ENCODE assay signal across 10 cellular contexts in the genomic region with DNA sequence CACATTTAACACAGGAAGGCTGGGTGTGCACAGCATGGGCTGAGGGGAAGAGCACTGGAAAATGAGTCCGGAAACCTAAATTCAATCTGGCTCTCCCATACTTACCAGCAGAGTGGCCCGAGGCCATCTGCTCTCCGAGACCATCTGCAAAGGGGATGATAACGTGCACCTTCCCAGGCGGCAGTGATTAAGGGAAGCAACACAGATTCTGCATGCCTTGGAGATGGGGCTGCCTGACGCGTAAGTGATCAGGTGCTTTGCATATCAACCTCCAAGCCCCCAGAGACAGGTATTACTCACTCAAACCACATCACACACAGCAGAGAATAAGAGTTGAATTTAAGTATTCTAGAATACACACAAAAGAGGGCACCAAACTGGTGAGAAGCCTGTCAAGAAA. TPM values are rescaled to one million over a fixed set of nuclear protein-coding genes. Genes with fewer than 3 reads are reported as not detected.
DNase-seq lines count a peak whose midpoint lies in the region; ATAC-seq lines count a peak whose summit lies in the region.
"Had no signal": no experiment of that assay in that cellular context is flagged by ENCODE, and none has a peak within 500 bp of the region (broad histone marks: within the 10 kb centered on the region; RNA-seq: fewer than 3 reads in every experiment).

No MANE protein-coding gene starts in this region.

- in situ Hi-C loops in G401 (cut with HindIII; ENCODE audit: low sequenced_read_pairs) = no loop called here

- peak; percentile 94 for DNase-seq in G401 (ENCODE audit: low spot score)
- peak; percentile 91 for DNase-seq in cerebellar cortex (ENCODE audit: low spot score)
- DNase-seq in OCI-M1 (lab: John Stamatoyannopoulos, UW) = no peak
- DNase-seq in OCI-M2 (lab: John Stamatoyannopoulos, UW; ENCODE audit: unreplicated experiment) = no peak
- no peak for DNase-seq in activated naive CD4-positive, alpha-beta T cell (lab: John Stamatoyannopoulos, UW)
- no peak for DNase-seq in mucosa of gallbladder (ENCODE audit: low spot score)
- DNase-seq: activated naive CD8-positive, alpha-beta T cell treated with anti-CD3 and anti-CD28 coated beads, Interleukin-2, amount 10 ng/mL, durations not matched to agents 7 days and 5 days; stimulated activated CD8-positive, alpha-beta memory T cell treated with anti-CD3 and anti-CD28 coated beads, Interleukin-4, amount 100 ng/mL, for 48 hours had no signal

- ATAC-seq in GM19043 (IDR thresholded peaks at IDR 0.05; ENCODE audit: low read depth, unreplicated experiment) (peak; percentile 61), HG03469 (IDR thresholded peaks at IDR 0.05; ENCODE audit: unreplicated experiment) (peak; percentile 74)

RNA-seq across cellular contexts. Expression of gene EPB41L4B, which starts 9.1 kb away (rescaled TPM):
- total RNA-seq in G401 (2014; rRNA removed; shearing (Covaris generic)) = 3.2 and 6.5 TPM in 2 replicates
- total RNA-seq in mucosa of gallbladder = 31.1 TPM
- total RNA-seq: activated naive CD8-positive, alpha-beta T cell treated with anti-CD3 and anti-CD28 coated beads, Interleukin-2, amount 10 ng/mL, durations not matched to agents 7 days and 5 days had no signal

Comparison
In these comparisons a context has a peak if more than half of its experiments do, and no peak if none do; other contexts are left out.
1. DNase-seq: peak in G401 (single experiment) and cerebellar cortex (single experiment); none in OCI-M1 (single experiment), OCI-M2 (single experiment), activated naive CD4-positive, alpha-beta T cell (0 of 4) and mucosa of gallbladder (single experiment).